In the genomic region with DNA sequence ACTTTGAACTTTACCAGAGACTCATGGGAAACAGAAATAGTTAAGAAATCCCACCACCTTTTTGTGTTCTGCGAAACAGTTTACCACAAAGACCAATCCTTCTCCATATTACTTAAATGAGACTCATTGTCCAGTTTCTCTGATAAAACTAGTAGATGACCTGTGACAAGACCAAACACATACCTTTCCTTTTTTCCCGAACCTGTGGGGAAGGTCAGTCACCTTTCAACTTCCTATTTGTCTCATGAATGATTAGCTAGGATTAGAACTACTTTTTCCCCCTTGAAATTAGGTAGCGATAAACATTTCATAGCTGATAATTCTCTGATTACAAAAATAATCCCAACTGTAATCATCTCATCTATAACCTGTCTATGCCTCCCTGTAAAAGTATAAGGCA, we compare ENCODE assay signal across 18 cellular contexts.
"Had no signal": no experiment of that assay in that cellular context is flagged by ENCODE, and none has a peak within 500 bp of the region (broad histone marks: within the 10 kb centered on the region; RNA-seq: fewer than 3 reads in every experiment).

No MANE protein-coding gene starts in this region.

- H3K9me3 ChIP-seq: body of pancreas, gastroesophageal sphincter, prostate gland, thoracic aorta, upper lobe of right lung had no signal

- H3K4me3 ChIP-seq: body of pancreas, gastroesophageal sphincter, prostate gland, SK-N-MC, thoracic aorta, upper lobe of right lung had no signal

- ATAC-seq: activated naive CD8-positive, alpha-beta T cell treated with anti-CD3 and anti-CD28 coated beads, Interleukin-2, amount 50 U/mL, for 24 hours; body of pancreas; gastroesophageal sphincter; left ventricle myocardium superior; upper lobe of right lung had no signal

- DNase-seq: activated CD4-positive, alpha-beta T cell treated with anti-CD3 and anti-CD28 coated beads for 4 hours; activated CD4-positive, alpha-beta T cell treated with anti-CD3 and anti-CD28 coated beads, Interleukin-2, amount 50 U/mL, for 48 hours; activated CD4-positive, CD25-positive, alpha-beta regulatory T cell; activated naive CD4-positive, alpha-beta T cell treated with anti-CD3 and anti-CD28 coated beads for 36 hours; activated naive CD8-positive, alpha-beta T cell treated with anti-CD3 and anti-CD28 coated beads, Interleukin-2, amount 50 U/mL, for 24 hours; left ventricle myocardium superior; midbrain; stimulated activated CD4-positive, alpha-beta T cell treated with anti-CD3 and anti-CD28 coated beads, Interleukin-2, amount 100 ng/mL, for 48 hours; stimulated activated CD8-positive, alpha-beta memory T cell treated with anti-CD3 and anti-CD28 coated beads, Interleukin-4, amount 100 ng/mL, for 48 hours; stimulated activated naive CD4-positive, alpha-beta T cell; SW 1271; upper lobe of right lung had no signal

- H3K4me1 ChIP-seq: prostate gland had no signal

- H3K4me3 Mint-ChIP-seq: activated naive CD4-positive, alpha-beta T cell treated with anti-CD3 and anti-CD28 coated beads for 36 hours; activated naive CD8-positive, alpha-beta T cell treated with anti-CD3 and anti-CD28 coated beads, Interleukin-2, amount 50 U/mL, for 24 hours had no signal

- H3K27me3 Mint-ChIP-seq: activated naive CD8-positive, alpha-beta T cell treated with anti-CD3 and anti-CD28 coated beads, Interleukin-2, amount 50 U/mL, for 24 hours had no signal

- H3K27ac ChIP-seq: epithelial cell of prostate, prostate gland, SK-N-MC, thoracic aorta, upper lobe of right lung had no signal

- H3K9me3 Mint-ChIP-seq: activated naive CD4-positive, alpha-beta T cell treated with anti-CD3 and anti-CD28 coated beads for 36 hours; activated naive CD8-positive, alpha-beta T cell treated with anti-CD3 and anti-CD28 coated beads, Interleukin-2, amount 50 U/mL, for 24 hours had no signal

- H3K27ac Mint-ChIP-seq: activated naive CD4-positive, alpha-beta T cell treated with anti-CD3 and anti-CD28 coated beads for 36 hours; activated naive CD8-positive, alpha-beta T cell treated with anti-CD3 and anti-CD28 coated beads, Interleukin-2, amount 50 U/mL, for 24 hours had no signal

- H3K27me3 ChIP-seq: body of pancreas, gastroesophageal sphincter, upper lobe of right lung had no signal

- H3K36me3 ChIP-seq: gastroesophageal sphincter, prostate gland, thoracic aorta, upper lobe of right lung had no signal
